In genomic region chr6:140044626-140045025, GRCh38 we compare ENCODE assay signal across 14 cellular contexts.
"Had no signal": no experiment of that assay in that cellular context is flagged by ENCODE, and none has a peak within 500 bp of the region (broad histone marks: within the 10 kb centered on the region; RNA-seq: fewer than 3 reads in every experiment).

No MANE protein-coding gene starts in this region.

- FAIRE-seq: endothelial cell of umbilical vein, TTC549 had no signal

- H3K4me1 ChIP-seq: suprapubic skin had no signal

- H3K27me3 ChIP-seq: adrenal gland, esophagus squamous epithelium, suprapubic skin, vagina had no signal

- H3K27ac ChIP-seq: esophagus squamous epithelium, suprapubic skin, vagina had no signal

- H3K36me3 ChIP-seq: adrenal gland, esophagus squamous epithelium, suprapubic skin, vagina had no signal

- H3K9me3 ChIP-seq: esophagus squamous epithelium, suprapubic skin, vagina had no signal

- H3K4me3 ChIP-seq: adrenal gland, esophagus squamous epithelium, suprapubic skin, vagina had no signal

- DNase-seq: activated CD4-positive, alpha-beta T cell treated with anti-CD3 and anti-CD28 coated beads, Interleukin-2, amount 50 U/mL, for 4 hours; activated gamma-delta T cell; adrenal gland; dermis blood vessel endothelial cell; effector memory CD4-positive, alpha-beta T cell; esophagus squamous epithelium; immature natural killer cell; posterior cingulate gyrus; retina; stimulated activated naive CD8-positive, alpha-beta T cell treated with anti-CD3 and anti-CD28 coated beads, Interleukin-15, Interleukin-2, amounts not matched to agents 100 U/mL and 50 U/mL, for 24 hours had no signal
